ENCODE assay signal across 13 cellular contexts in genomic region chr11:30991802-30992512, GRCh38.
DNase-seq lines count a peak whose midpoint lies in the region; ATAC-seq, FAIRE-seq and TF ChIP-seq lines count a peak whose summit lies in the region.
"Had no signal": no experiment of that assay in that cellular context is flagged by ENCODE, and none has a peak within 500 bp of the region (broad histone marks: within the 10 kb centered on the region; RNA-seq: fewer than 3 reads in every experiment).

No MANE protein-coding gene starts in this region.

- H3K4me3 ChIP-seq in OCI-LY7 (ENCODE audit: low read depth, low read length, poor library complexity, severe bottlenecking): no peak overlapping the region
- peak overlapping the region in 2 of 3 experiments; percentile 1 to 33; a peak in 1 of 6 replicates for H3K4me3 ChIP-seq in HepG2 (replicated peaks in 1 of 3; ENCODE audit: insufficient read depth in 1 of 3, low read depth in 2 of 3, low read length in 3 of 3)
- H3K4me3 ChIP-seq: BLaER1 treated with 17β-estradiol and CSF1 and Interleukin-3, amounts not matched to agents 10 nM and 100 nM; PC-9 had no signal

- H3K4me2 ChIP-seq in OCI-LY7 (ENCODE audit: low read length) (no peak overlapping the region), HepG2 (ENCODE audit: low read depth, low read length) (peak overlapping the region; percentile 56)
- H3K4me2 ChIP-seq: BLaER1 treated with 17β-estradiol and CSF1 and Interleukin-3, amounts not matched to agents 10 nM and 100 nM; PC-9 had no signal

- no TSS peak for BruUV-seq in OCI-LY7 (replicated peaks; lab: Mats Ljungman, UMichigan)
- TSS peak; percentile 78 for BruUV-seq in HepG2 (replicated peaks; lab: Mats Ljungman, UMichigan)

- TF ChIP-seq RAD21 in HepG2 (CRISPR knock-in tag; IDR thresholded peaks at IDR 0.05): no peak

- no peak for TF ChIP-seq POLR2A in HepG2 (IDR thresholded peaks at IDR 0.05; ENCODE audit: insufficient read depth in 1 of 2, low read depth in 2 of 2, low read length in 2 of 2)

- no peaks in the 10 kb centered on the region for H3K79me2 ChIP-seq in OCI-LY7 (ENCODE audit: insufficient read depth, low read depth, low read length)
- no peaks in the 10 kb centered on the region for H3K79me2 ChIP-seq in HepG2 (ENCODE audit: insufficient read depth, low read length)

- intact Hi-C loops in OCI-LY7 (cut with micrococcal nuclease; ENCODE audit: unreplicated experiment) (no loop called here), HepG2 (cut with micrococcal nuclease; ENCODE audit: unreplicated experiment) (no loop called here)

- POLR2A ChIA-PET in OCI-LY7 (lab: Charles Lee): interaction anchor here (1.1 kb wide), 1 partner anchor 38 kb away, joined by 4 read pairs; no protein-coding TSS in a partner anchor
- POLR2A ChIA-PET in HepG2 (lab: Yijun Ruan, JAX): no interaction called here

- H3K4me1 ChIP-seq in OCI-LY7 (ENCODE audit: insufficient read depth, low read length, poor library complexity, severe bottlenecking) (no peaks in the 10 kb centered on the region), HepG2 (ENCODE audit: insufficient read depth, low read length) (peaks cover 23% of the 10 kb centered on the region)
- H3K4me1 ChIP-seq: BLaER1 treated with 17β-estradiol and CSF1 and Interleukin-3, amounts not matched to agents 10 nM and 100 nM had no signal

- H2AFZ ChIP-seq in OCI-LY7 (ENCODE audit: low read length) (peak overlapping the region; percentile 8; the same call in 1 of the 2 replicates), HepG2 (ENCODE audit: low read length) (no peak overlapping the region)
- H2AFZ ChIP-seq: PC-9 had no signal

- DNase-seq in OCI-LY7 (ENCODE audit: low spot score): no peak
- no peak for DNase-seq in HepG2 (ENCODE audit: low spot score)
- DNase-seq in cerebellum (ENCODE audit: low spot score): no peak
- no peak for DNase-seq in NOMO-1 (lab: John Stamatoyannopoulos, UW; ENCODE audit: unreplicated experiment in 2 of 2)
- DNase-seq in activated T-cell treated with anti-CD3 and anti-CD28 coated beads, Interleukin-2, amount 50 U/mL, for 1 hour: no peak
- DNase-seq: NCI-H2081 treated with DMSO at 0.1 percent for 48 hours, NCI-H524 treated with DMSO at 0.1 percent for 48 hours, PC-9 had no signal

- TF ChIP-seq CTCF in OCI-LY7 (conservative IDR thresholded peaks at IDR 0.05; ENCODE audit: low read length): no peak
- no peak for TF ChIP-seq CTCF in HepG2 (CRISPR knock-in tag; IDR thresholded peaks at IDR 0.05)

- H3K9me3 ChIP-seq in OCI-LY7 (ENCODE audit: low read length) (no peaks in the 10 kb centered on the region), HepG2 (ENCODE audit: low read length) (no peaks in the 10 kb centered on the region)
- H3K9me3 ChIP-seq: BLaER1 treated with 17β-estradiol and CSF1 and Interleukin-3, amounts not matched to agents 10 nM and 100 nM had no signal

- no peak overlapping the region for H3K9ac ChIP-seq in HepG2 (ENCODE audit: insufficient read depth, low read depth, low read length)
- H3K9ac ChIP-seq: BLaER1 treated with 17β-estradiol and CSF1 and Interleukin-3, amounts not matched to agents 10 nM and 100 nM had no signal

- CTCF ChIA-PET in OCI-LY7 (lab: Charles Lee; ENCODE audit: unreplicated experiment): no interaction called here
- CTCF ChIA-PET in HepG2 (lab: Yijun Ruan, JAX; ENCODE audit: low intra/inter-chr PET ratio, low total read pairs): no interaction called here

- no peaks in the 10 kb centered on the region for H4K20me1 ChIP-seq in OCI-LY7 (ENCODE audit: insufficient read depth, low read length)
- H4K20me1 ChIP-seq in HepG2 (ENCODE audit: insufficient read depth, low read length): no peaks in the 10 kb centered on the region
- H4K20me1 ChIP-seq: BLaER1 treated with 17β-estradiol and CSF1 and Interleukin-3, amounts not matched to agents 10 nM and 100 nM had no signal

- in situ Hi-C loops in HepG2 (cut with HindIII; ENCODE audit: extremely low pct_ligation_motif_present, low pct_unique_long_range_greater_than_20kb): no loop called here

- H3K27me3 ChIP-seq in HepG2 (ENCODE audit: control insufficient read depth in 1 of 2, insufficient read depth in 2 of 2, low read length in 2 of 2): no peaks in the 10 kb centered on the region
- H3K27me3 ChIP-seq: BLaER1 treated with 17β-estradiol and CSF1 and Interleukin-3, amounts not matched to agents 10 nM and 100 nM had no signal

- 63% methylated on average over 2 of the region's 2 CpGs for WGBS in HepG2 (ENCODE audit: low lambda C conversion rate)

- H3K9me2 ChIP-seq in OCI-LY7 (ENCODE audit: insufficient read depth, low read length): no peaks in the 10 kb centered on the region

- TF ChIP-seq EP300 in HepG2 (IDR thresholded peaks at IDR 0.05; ENCODE audit: low read depth in 2 of 2, low read length in 2 of 2) (no peak), HepG2 (CRISPR knock-in tag; IDR thresholded peaks at IDR 0.05; ENCODE audit: borderline replicate concordance) (no peak)

- FAIRE-seq in HepG2 (lab: Jason Lieb, UNC): no peak
- FAIRE-seq: GM18507, GM19239 had no signal

- ATAC-seq in GM21717 (IDR thresholded peaks at IDR 0.05; ENCODE audit: unreplicated experiment): peak; percentile 45
- peak; percentile 27; the same call in 1 of the 3 replicates for ATAC-seq in HepG2
- ATAC-seq in HG03159 (IDR thresholded peaks at IDR 0.05; ENCODE audit: unreplicated experiment): no peak

- no peak overlapping the region for H3K27ac ChIP-seq in OCI-LY7 (ENCODE audit: low read depth, low read length, poor library complexity, severe bottlenecking)
- H3K27ac ChIP-seq in HepG2 (ENCODE audit: extremely low read length, insufficient read depth, low read length): peak overlapping the region; percentile 46
- H3K27ac ChIP-seq: BLaER1 treated with 17β-estradiol and CSF1 and Interleukin-3, amounts not matched to agents 10 nM and 100 nM; PC-9 had no signal

- H3K36me3 ChIP-seq in OCI-LY7 (ENCODE audit: insufficient read depth, low read length) (no peaks in the 10 kb centered on the region), HepG2 (replicated peaks in 1 of 2; ENCODE audit: control insufficient read depth in 1 of 2, insufficient read depth in 2 of 2, low read length in 2 of 2) (no peaks in the 10 kb centered on the region)
- H3K36me3 ChIP-seq: BLaER1 treated with 17β-estradiol and CSF1 and Interleukin-3, amounts not matched to agents 10 nM and 100 nM had no signal

TF ChIP-seq in HepG2, 621 proteins besides CTCF, POLR2A, EP300 and RAD21:
- 0 out of 2 replicates have a peak, but pooled peaks have one; percentile 20 for TF ChIP-seq ZNF3 (CRISPR knock-in tag; IDR thresholded peaks at IDR 0.05)
- TF ChIP-seq ZFY (CRISPR knock-in tag; IDR thresholded peaks at IDR 0.05): no peak
